Comparison of ENCODE assay signal across 4 cellular contexts in genomic region chr4:63906660-63907146, GRCh38.
"Had no signal": no experiment of that assay in that cellular context is flagged by ENCODE, and none has a peak within 500 bp of the region (broad histone marks: within the 10 kb centered on the region; RNA-seq: fewer than 3 reads in every experiment).

No MANE protein-coding gene starts in this region.

- H2AFZ ChIP-seq: GM23338 had no signal

- H3K4me3 Mint-ChIP-seq: GM23338, H9 had no signal

- DNase-seq: H9, HCEC 1CT, IMR-90 had no signal

- H3K4me3 ChIP-seq: GM23338 had no signal

- H3K9me3 Mint-ChIP-seq: GM23338, H9 had no signal

- ATAC-seq: GM23338 had no signal

- H3K4me2 ChIP-seq: GM23338 had no signal

- H3K27ac Mint-ChIP-seq: GM23338, H9 had no signal
